Comparison of ENCODE assay signal across 1 cellular context in genomic region chr7:74656911-74657691, GRCh38.
TF ChIP-seq lines count a peak whose summit lies in the region.

No MANE protein-coding gene starts in this region.

TF ChIP-seq in K562, 482 proteins besides CTCF, POLR2A, EP300 and RAD21 (continued from another document and continues in another):
- TF ChIP-seq ATF3 (IDR thresholded peaks at IDR 0.05) (no peak), ATF3 (CRISPR knock-in tag; conservative IDR thresholded peaks at IDR 0.05) (0 out of 2 replicates have a peak, but pooled peaks have one; percentile 43), ZNF384 (IDR thresholded peaks at IDR 0.05; ENCODE audit: low read depth, low read length) (peak; percentile 100), GABPB1 (CRISPR knock-in tag; IDR thresholded peaks at IDR 0.05) (peak; percentile 85), HDAC3 (IDR thresholded peaks at IDR 0.05; ENCODE audit: borderline replicate concordance, partially characterized antibody) (no peak), HNRNPLL (IDR thresholded peaks at IDR 0.05; ENCODE audit: low read depth, low read length, poor library complexity, severe bottlenecking) (no peak), KLF6 (CRISPR knock-in tag; IDR thresholded peaks at IDR 0.05; ENCODE audit: borderline replicate concordance) (no peak; the same call in 1 of the 2 replicates), JUND (IDR thresholded peaks at IDR 0.05; ENCODE audit: borderline replicate concordance, low read depth, low read length) (peak; percentile 23), JUND (tag; IDR thresholded peaks at IDR 0.05; ENCODE audit: borderline replicate concordance, low read depth, low read length) (no peak; the same call in 2 of the 3 replicates), POLR2AphosphoS5 (IDR thresholded peaks at IDR 0.05; ENCODE audit: control insufficient read depth, insufficient read depth, low read depth, low read length) (no peak; the same call in 1 of the 2 replicates), RCOR1 (IDR thresholded peaks at IDR 0.05; ENCODE audit: borderline replicate concordance in 1 of 2, low read depth in 2 of 2, low read length in 2 of 2) (peak in 1 of 2 experiments; percentile 6; a peak in 1 of 4 replicates), SAFB (IDR thresholded peaks at IDR 0.05; ENCODE audit: borderline replicate concordance, low read depth, low read length) (no peak), PRPF4 (IDR thresholded peaks at IDR 0.05; ENCODE audit: insufficient read depth, low read depth, low read length, poor library complexity, severe bottlenecking) (peak; percentile 82), E2F3 (CRISPR knock-in tag; IDR thresholded peaks at IDR 0.05) (peak; percentile 60; the same call in 1 of the 2 replicates), PTBP1 (IDR thresholded peaks at IDR 0.05; ENCODE audit: low read depth, low read length) (0 out of 2 replicates have a peak, but pooled peaks have one; percentile 16), LARP7 (IDR thresholded peaks at IDR 0.05) (no peak), HDAC2 (IDR thresholded peaks at IDR 0.05) (0 out of 2 replicates have a peak, but pooled peaks have one; percentile 40), LEF1 (IDR thresholded peaks at IDR 0.05) (no peak), TAF7 (tag; IDR thresholded peaks at IDR 0.05) (peak; percentile 92), PHB2 (IDR thresholded peaks at IDR 0.05; ENCODE audit: low read depth) (no peak), ZNF124 (CRISPR knock-in tag; IDR thresholded peaks at IDR 0.05) (no peak), FOXP4 (CRISPR knock-in tag; IDR thresholded peaks at IDR 0.05; ENCODE audit: borderline replicate concordance) (no peak), FOXJ2 (tag; IDR thresholded peaks at IDR 0.05) (peak; percentile 71; the same call in 1 of the 2 replicates), ZNF263 (CRISPR knock-in tag; IDR thresholded peaks at IDR 0.05; ENCODE audit: borderline replicate concordance) (peak; percentile 41; the same call in 1 of the 2 replicates), ZNF197 (CRISPR knock-in tag; IDR thresholded peaks at IDR 0.05; ENCODE audit: low read depth) (peak; percentile 76; the same call in 1 of the 2 replicates), ETV1 (tag; conservative IDR thresholded peaks at IDR 0.05; ENCODE audit: low read depth) (0 out of 2 replicates have a peak, but pooled peaks have one; percentile 12), ID3 (CRISPR knock-in tag; IDR thresholded peaks at IDR 0.05) (no peak), ID3 (tag; IDR thresholded peaks at IDR 0.05) (no peak), SMAD1 (IDR thresholded peaks at IDR 0.05; ENCODE audit: low read depth, low read length, partially characterized antibody) (no peak), U2AF2 (optimal IDR thresholded peaks at IDR 0.05; ENCODE audit: low read depth, low read length) (no peak), RNF2 (IDR thresholded peaks at IDR 0.05) (peak; percentile 30; the same call in 1 of the 2 replicates), ZNF217 (CRISPR knock-in tag; IDR thresholded peaks at IDR 0.05) (no peak), MNT (conservative IDR thresholded peaks at IDR 0.05) (peak; percentile 48 to 79; a peak in 2 of 4 replicates)
- TF ChIP-seq, protein P1, sequence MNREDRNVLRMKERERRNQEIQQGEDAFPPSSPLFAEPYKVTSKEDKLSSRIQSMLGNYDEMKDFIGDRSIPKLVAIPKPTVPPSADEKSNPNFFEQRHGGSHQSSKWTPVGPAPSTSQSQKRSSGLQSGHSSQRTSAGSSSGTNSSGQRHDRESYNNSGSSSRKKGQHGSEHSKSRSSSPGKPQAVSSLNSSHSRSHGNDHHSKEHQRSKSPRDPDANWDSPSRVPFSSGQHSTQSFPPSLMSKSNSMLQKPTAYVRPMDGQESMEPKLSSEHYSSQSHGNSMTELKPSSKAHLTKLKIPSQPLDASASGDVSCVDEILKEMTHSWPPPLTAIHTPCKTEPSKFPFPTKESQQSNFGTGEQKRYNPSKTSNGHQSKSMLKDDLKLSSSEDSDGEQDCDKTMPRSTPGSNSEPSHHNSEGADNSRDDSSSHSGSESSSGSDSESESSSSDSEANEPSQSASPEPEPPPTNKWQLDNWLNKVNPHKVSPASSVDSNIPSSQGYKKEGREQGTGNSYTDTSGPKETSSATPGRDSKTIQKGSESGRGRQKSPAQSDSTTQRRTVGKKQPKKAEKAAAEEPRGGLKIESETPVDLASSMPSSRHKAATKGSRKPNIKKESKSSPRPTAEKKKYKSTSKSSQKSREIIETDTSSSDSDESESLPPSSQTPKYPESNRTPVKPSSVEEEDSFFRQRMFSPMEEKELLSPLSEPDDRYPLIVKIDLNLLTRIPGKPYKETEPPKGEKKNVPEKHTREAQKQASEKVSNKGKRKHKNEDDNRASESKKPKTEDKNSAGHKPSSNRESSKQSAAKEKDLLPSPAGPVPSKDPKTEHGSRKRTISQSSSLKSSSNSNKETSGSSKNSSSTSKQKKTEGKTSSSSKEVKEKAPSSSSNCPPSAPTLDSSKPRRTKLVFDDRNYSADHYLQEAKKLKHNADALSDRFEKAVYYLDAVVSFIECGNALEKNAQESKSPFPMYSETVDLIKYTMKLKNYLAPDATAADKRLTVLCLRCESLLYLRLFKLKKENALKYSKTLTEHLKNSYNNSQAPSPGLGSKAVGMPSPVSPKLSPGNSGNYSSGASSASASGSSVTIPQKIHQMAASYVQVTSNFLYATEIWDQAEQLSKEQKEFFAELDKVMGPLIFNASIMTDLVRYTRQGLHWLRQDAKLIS (CRISPR knock-in tag; IDR thresholded peaks at IDR 0.05), result peak; percentile 87
- TF ChIP-seq, protein P2, sequence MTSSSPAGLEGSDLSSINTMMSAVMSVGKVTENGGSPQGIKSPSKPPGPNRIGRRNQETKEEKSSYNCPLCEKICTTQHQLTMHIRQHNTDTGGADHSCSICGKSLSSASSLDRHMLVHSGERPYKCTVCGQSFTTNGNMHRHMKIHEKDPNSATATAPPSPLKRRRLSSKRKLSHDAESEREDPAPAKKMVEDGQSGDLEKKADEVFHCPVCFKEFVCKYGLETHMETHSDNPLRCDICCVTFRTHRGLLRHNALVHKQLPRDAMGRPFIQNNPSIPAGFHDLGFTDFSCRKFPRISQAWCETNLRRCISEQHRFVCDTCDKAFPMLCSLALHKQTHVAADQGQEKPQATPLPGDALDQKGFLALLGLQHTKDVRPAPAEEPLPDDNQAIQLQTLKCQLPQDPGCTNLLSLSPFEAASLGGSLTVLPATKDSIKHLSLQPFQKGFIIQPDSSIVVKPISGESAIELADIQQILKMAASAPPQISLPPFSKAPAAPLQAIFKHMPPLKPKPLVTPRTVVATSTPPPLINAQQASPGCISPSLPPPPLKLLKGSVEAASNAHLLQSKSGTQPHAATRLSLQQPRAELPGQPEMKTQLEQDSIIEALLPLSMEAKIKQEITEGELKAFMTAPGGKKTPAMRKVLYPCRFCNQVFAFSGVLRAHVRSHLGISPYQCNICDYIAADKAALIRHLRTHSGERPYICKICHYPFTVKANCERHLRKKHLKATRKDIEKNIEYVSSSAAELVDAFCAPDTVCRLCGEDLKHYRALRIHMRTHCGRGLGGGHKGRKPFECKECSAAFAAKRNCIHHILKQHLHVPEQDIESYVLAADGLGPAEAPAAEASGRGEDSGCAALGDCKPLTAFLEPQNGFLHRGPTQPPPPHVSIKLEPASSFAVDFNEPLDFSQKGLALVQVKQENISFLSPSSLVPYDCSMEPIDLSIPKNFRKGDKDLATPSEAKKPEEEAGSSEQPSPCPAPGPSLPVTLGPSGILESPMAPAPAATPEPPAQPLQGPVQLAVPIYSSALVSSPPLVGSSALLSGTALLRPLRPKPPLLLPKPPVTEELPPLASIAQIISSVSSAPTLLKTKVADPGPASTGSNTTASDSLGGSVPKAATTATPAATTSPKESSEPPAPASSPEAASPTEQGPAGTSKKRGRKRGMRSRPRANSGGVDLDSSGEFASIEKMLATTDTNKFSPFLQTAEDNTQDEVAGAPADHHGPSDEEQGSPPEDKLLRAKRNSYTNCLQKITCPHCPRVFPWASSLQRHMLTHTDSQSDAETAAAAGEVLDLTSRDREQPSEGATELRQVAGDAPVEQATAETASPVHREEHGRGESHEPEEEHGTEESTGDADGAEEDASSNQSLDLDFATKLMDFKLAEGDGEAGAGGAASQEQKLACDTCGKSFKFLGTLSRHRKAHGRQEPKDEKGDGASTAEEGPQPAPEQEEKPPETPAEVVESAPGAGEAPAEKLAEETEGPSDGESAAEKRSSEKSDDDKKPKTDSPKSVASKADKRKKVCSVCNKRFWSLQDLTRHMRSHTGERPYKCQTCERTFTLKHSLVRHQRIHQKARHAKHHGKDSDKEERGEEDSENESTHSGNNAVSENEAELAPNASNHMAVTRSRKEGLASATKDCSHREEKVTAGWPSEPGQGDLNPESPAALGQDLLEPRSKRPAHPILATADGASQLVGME (CRISPR knock-in tag; IDR thresholded peaks at IDR 0.05), result 0 out of 2 replicates have a peak, but pooled peaks have one; percentile 17
- TF ChIP-seq, protein P3, sequence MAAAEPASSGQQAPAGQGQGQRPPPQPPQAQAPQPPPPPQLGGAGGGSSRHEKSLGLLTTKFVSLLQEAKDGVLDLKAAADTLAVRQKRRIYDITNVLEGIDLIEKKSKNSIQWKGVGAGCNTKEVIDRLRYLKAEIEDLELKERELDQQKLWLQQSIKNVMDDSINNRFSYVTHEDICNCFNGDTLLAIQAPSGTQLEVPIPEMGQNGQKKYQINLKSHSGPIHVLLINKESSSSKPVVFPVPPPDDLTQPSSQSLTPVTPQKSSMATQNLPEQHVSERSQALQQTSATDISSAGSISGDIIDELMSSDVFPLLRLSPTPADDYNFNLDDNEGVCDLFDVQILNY (CRISPR knock-in tag; IDR thresholded peaks at IDR 0.05), result 0 out of 2 replicates have a peak, but pooled peaks have one; percentile 29
- TF ChIP-seq, protein P4, sequence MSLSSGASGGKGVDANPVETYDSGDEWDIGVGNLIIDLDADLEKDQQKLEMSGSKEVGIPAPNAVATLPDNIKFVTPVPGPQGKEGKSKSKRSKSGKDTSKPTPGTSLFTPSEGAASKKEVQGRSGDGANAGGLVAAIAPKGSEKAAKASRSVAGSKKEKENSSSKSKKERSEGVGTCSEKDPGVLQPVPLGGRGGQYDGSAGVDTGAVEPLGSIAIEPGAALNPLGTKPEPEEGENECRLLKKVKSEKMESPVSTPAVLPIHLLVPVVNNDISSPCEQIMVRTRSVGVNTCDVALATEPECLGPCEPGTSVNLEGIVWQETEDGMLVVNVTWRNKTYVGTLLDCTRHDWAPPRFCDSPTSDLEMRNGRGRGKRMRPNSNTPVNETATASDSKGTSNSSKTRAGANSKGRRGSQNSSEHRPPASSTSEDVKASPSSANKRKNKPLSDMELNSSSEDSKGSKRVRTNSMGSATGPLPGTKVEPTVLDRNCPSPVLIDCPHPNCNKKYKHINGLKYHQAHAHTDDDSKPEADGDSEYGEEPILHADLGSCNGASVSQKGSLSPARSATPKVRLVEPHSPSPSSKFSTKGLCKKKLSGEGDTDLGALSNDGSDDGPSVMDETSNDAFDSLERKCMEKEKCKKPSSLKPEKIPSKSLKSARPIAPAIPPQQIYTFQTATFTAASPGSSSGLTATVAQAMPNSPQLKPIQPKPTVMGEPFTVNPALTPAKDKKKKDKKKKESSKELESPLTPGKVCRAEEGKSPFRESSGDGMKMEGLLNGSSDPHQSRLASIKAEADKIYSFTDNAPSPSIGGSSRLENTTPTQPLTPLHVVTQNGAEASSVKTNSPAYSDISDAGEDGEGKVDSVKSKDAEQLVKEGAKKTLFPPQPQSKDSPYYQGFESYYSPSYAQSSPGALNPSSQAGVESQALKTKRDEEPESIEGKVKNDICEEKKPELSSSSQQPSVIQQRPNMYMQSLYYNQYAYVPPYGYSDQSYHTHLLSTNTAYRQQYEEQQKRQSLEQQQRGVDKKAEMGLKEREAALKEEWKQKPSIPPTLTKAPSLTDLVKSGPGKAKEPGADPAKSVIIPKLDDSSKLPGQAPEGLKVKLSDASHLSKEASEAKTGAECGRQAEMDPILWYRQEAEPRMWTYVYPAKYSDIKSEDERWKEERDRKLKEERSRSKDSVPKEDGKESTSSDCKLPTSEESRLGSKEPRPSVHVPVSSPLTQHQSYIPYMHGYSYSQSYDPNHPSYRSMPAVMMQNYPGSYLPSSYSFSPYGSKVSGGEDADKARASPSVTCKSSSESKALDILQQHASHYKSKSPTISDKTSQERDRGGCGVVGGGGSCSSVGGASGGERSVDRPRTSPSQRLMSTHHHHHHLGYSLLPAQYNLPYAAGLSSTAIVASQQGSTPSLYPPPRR (CRISPR knock-in tag; IDR thresholded peaks at IDR 0.05; ENCODE audit: borderline replicate concordance), result 0 out of 2 replicates have a peak, but pooled peaks have one; percentile 74
- TF ChIP-seq, protein P5, sequence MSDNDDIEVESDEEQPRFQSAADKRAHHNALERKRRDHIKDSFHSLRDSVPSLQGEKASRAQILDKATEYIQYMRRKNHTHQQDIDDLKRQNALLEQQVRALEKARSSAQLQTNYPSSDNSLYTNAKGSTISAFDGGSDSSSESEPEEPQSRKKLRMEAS (CRISPR knock-in tag; IDR thresholded peaks at IDR 0.05), result peak; percentile 77
